28 cellular contexts compared by ENCODE assay signal in the genomic region with DNA sequence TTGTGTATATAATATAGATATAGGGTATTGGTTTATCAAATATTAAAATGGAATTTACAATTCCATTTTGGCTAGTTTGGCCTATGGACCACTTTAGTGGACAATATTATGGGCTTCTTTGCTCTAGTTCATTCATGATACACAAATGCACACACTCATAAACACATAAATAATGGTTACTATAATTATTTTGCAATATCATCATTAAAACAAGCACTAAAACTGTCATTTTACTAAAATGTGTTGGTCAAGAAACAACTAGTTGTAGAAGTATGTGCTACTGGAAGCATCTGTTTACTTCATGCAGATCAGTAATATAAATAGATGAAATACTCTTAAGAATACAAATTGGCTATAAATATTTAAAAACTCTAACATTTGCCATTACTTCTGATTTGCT.
"Had no signal": no experiment of that assay in that cellular context is flagged by ENCODE, and none has a peak within 500 bp of the region (broad histone marks: within the 10 kb centered on the region; RNA-seq: fewer than 3 reads in every experiment).

No MANE protein-coding gene starts in this region.

- DNase-seq: natural killer cell; occipital lobe; ovary; posterior cingulate gyrus; psoas muscle; right cardiac atrium; spleen; stimulated activated CD4-positive, alpha-beta T cell treated with anti-CD3 and anti-CD28 coated beads, Interleukin-12 subunit alpha, Interleukin-12 subunit beta, amount 100 ng/mL, for 4 hours; stimulated activated CD4-positive, alpha-beta T cell treated with anti-CD3 and anti-CD28 coated beads, Interleukin-1b, Interleukin-23, amount 100 ng/mL, for 48 hours; stimulated activated CD4-positive, alpha-beta T cell treated with anti-CD3 and anti-CD28 coated beads, Interleukin-4, amount 100 ng/mL, for 1 hour; stimulated activated CD4-positive, alpha-beta T cell treated with anti-CD3 and anti-CD28 coated beads, Interleukin-4, amount 100 ng/mL, for 4 hours; stimulated activated CD8-positive, alpha-beta memory T cell treated with anti-CD3 and anti-CD28 coated beads, Interleukin-4, amount 100 ng/mL, for 48 hours; stimulated activated naive CD4-positive, alpha-beta T cell; stimulated activated naive CD8-positive, alpha-beta T cell treated with anti-CD3 and anti-CD28 coated beads, Interleukin-15, amount 100 ng/mL, for 72 hours; stimulated activated naive CD8-positive, alpha-beta T cell treated with anti-CD3 and anti-CD28 coated beads, Interleukin-15, Interleukin-2, amounts not matched to agents 100 U/mL and 50 U/mL, for 24 hours; substantia nigra; testis; tibial artery; transverse colon; upper lobe of right lung; uterus had no signal

- H3K4me1 ChIP-seq: neural progenitor cell, parathyroid adenoma, psoas muscle, spleen, testis had no signal

- H3K27ac ChIP-seq: neural progenitor cell, ovary, parathyroid adenoma, psoas muscle, skin epidermis, spleen, suprapubic skin, testis, tibial artery, transverse colon, upper lobe of right lung, uterus had no signal

- H3K36me3 ChIP-seq: neural progenitor cell, ovary, spleen, suprapubic skin, tibial artery, transverse colon, upper lobe of right lung, uterus had no signal

- H3K4me2 ChIP-seq: neural progenitor cell, smooth muscle cell had no signal

- H3K27me3 ChIP-seq: neural progenitor cell, ovary, spleen, suprapubic skin, testis, tibial artery, transverse colon, upper lobe of right lung, uterus had no signal

- H2AFZ ChIP-seq: neural progenitor cell, parathyroid adenoma had no signal

- H3K9me3 ChIP-seq: ovary, psoas muscle, spleen, suprapubic skin, testis, tibial artery, transverse colon, upper lobe of right lung, uterus had no signal

- H3K9ac ChIP-seq: neural progenitor cell, parathyroid adenoma had no signal

- H3K4me3 ChIP-seq: neural progenitor cell, ovary, psoas muscle, skin epidermis, smooth muscle cell, spleen, suprapubic skin, testis, tibial artery, transverse colon, upper lobe of right lung, uterus had no signal

- ATAC-seq: natural killer cell; psoas muscle; right cardiac atrium; sciatic nerve; stimulated activated memory B cell treated with anti-CD40 and anti-IgM and Interleukin-4, amounts not matched to agents 10 μg/mL and 1 μg/mL and 100 μg/mL, for 72 hours; stimulated activated naive CD8-positive, alpha-beta T cell treated with anti-CD3 and anti-CD28 coated beads, Interleukin-15, amount 100 ng/mL, for 72 hours; stimulated activated naive CD8-positive, alpha-beta T cell treated with anti-CD3 and anti-CD28 coated beads, Interleukin-15, Interleukin-2, amounts not matched to agents 100 U/mL and 50 U/mL, for 24 hours; upper lobe of right lung had no signal
